In the genomic region with DNA sequence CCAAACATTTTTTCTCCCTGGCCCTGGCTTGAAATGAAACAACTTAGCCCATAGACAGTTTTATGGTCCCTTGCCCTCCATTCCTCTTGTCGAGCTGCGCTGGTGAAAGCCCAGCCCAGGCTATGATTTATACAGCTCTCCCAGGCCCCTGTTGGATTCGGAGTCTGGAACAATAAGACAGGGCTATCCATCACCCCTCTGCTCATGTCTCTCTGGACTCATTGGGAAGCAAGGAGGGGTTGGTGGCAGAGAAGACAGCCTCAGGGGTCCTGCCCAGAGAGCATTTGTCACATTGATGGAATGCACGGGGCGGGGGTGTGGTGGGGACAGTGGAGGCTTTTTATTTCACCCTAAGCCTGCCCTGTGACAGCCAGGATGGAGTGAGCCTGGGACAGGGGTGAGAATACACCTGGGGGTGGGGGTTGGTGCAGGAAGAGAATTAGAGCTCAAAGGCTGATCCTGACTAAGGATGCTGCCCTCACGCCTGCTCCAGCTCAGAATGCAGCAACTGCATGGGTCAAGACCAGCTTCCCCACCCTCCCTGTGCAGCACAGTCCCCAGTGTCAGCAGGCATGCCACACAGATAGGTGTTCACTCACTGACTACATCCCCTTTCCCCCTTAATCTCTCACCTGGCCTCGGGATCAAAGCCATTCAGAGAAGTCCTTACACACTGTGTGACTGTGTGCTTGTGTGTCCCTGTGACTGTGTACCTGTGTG, we compare ENCODE assay signal across 17 cellular contexts. TPM values are rescaled to one million over a fixed set of nuclear protein-coding genes. Genes with fewer than 3 reads are reported as not detected.
A peak's percentile ranks its signal among the peaks of the same experiment; 100 is the strongest.
DNase-seq lines count a peak whose midpoint lies in the region; ATAC-seq and TF ChIP-seq lines count a peak whose summit lies in the region.
"Had no signal": no experiment of that assay in that cellular context is flagged by ENCODE, and none has a peak within 500 bp of the region (broad histone marks: within the 10 kb centered on the region; RNA-seq: fewer than 3 reads in every experiment).

No MANE protein-coding gene starts in this region.

- H3K9me3 ChIP-seq in spleen: no peaks in the 10 kb centered on the region

- ATAC-seq in HG02973 (IDR thresholded peaks at IDR 0.05; ENCODE audit: unreplicated experiment) (no peak), HG03025 (IDR thresholded peaks at IDR 0.05; ENCODE audit: low FRiP score, unreplicated experiment) (no peak), HG03139 (IDR thresholded peaks at IDR 0.05; ENCODE audit: unreplicated experiment) (no peak)
- ATAC-seq: K562 had no signal

- peak; percentile 93 for DNase-seq in ELF-1 (ENCODE audit: low read depth, low spot score)
- DNase-seq in mesendoderm: no peak
- peak; percentile 18 for DNase-seq in spleen
- DNase-seq in amygdala (lab: John Stamatoyannopoulos, UW): no peak
- DNase-seq: NCI-H146, NCI-H2081 treated with DMSO at 0.1 percent for 48 hours, NCI-H2227 treated with DMSO at 0.1 percent for 48 hours, NCI-H526, OCI-M1 had no signal

- H3K4me1 ChIP-seq in mesendoderm (ENCODE audit: control insufficient read depth, low read depth, low read length) (peaks cover 2% of the 10 kb centered on the region), spleen (no peaks in the 10 kb centered on the region)
- H3K4me1 ChIP-seq: Caco-2 had no signal

- H3K56ac ChIP-seq in mesendoderm (ENCODE audit: low read length): peak overlapping the region; percentile 17

- no peak overlapping the region for H2BK120ac ChIP-seq in mesendoderm (ENCODE audit: low read depth, low read length)

- no peaks in the 10 kb centered on the region for H3K79me1 ChIP-seq in mesendoderm (ENCODE audit: low read length)

- H2BK5ac ChIP-seq in mesendoderm (ENCODE audit: low read length): no peak overlapping the region

- H3K9me3 Mint-ChIP-seq in brain: peaks cover 0 to 2% (median 0%) of the 10 kb centered on the region in 5 experiments

- H4K8ac ChIP-seq in mesendoderm (ENCODE audit: low read depth, low read length): no peak overlapping the region

- no peak for TF ChIP-seq POLR2A in spleen (IDR thresholded peaks at IDR 0.05)

- peak overlapping the region in 3 of 5 experiments; percentile 20 to 94 (median 94) for H3K27ac Mint-ChIP-seq in brain
- H3K27ac Mint-ChIP-seq: CD14-positive monocyte had no signal

- H3K79me2 ChIP-seq in mesendoderm (ENCODE audit: control insufficient read depth, insufficient read depth, low read length): no peaks in the 10 kb centered on the region

- H3K4me1 Mint-ChIP-seq in brain: peaks cover 51% of the 10 kb centered on the region
- H3K4me1 Mint-ChIP-seq: CD14-positive monocyte had no signal

- intact Hi-C loops in spleen (cut with DNase I; ENCODE audit: low total_unique reads): no loop called here

- H3K4me3 Mint-ChIP-seq in brain: peak overlapping the region in 1 of 5 experiments; percentile 15
- H3K4me3 Mint-ChIP-seq: CD14-positive monocyte had no signal

- H3K4ac ChIP-seq in mesendoderm (ENCODE audit: low read depth, low read length): no peak overlapping the region

- TF ChIP-seq CTCF in brain (conservative IDR thresholded peaks at IDR 0.05) (no peak), spleen (IDR thresholded peaks at IDR 0.05 in 8 of 11, conservative IDR thresholded peaks at IDR 0.05 in 3 of 11) (no peak)

- H3K27me3 ChIP-seq in mesendoderm (ENCODE audit: insufficient read depth, low read length, poor library complexity): no peaks in the 10 kb centered on the region
- peaks cover 0 to 38% (median 0%) of the 10 kb centered on the region in 7 donors for H3K27me3 ChIP-seq in spleen (replicated peaks in 1 of 7)

- H4K5ac ChIP-seq in mesendoderm (ENCODE audit: low read length): no peak overlapping the region

- H3K4me3 ChIP-seq in mesendoderm (ENCODE audit: low read length) (no peak overlapping the region), spleen (no peak overlapping the region)
- H3K4me3 ChIP-seq: K562 had no signal

- no peak overlapping the region for H3K9ac ChIP-seq in mesendoderm (ENCODE audit: low read length)

- peaks cover 13% of the 10 kb centered on the region for H3K27me3 Mint-ChIP-seq in brain

- no peak overlapping the region for H3K4me2 ChIP-seq in mesendoderm (ENCODE audit: low read length)

- H3K36me3 ChIP-seq in mesendoderm (ENCODE audit: control insufficient read depth, insufficient read depth, low read length) (no peaks in the 10 kb centered on the region), spleen (no peaks in the 10 kb centered on the region)

- WGBS in mesendoderm (ENCODE audit: extremely low coverage, insufficient coverage, low lambda C conversion rate): no CpG with 5 or more reads among the region's 7 CpGs
- 45 to 61% (median 51%) methylated on average over 7 of the region's 7 CpGs for WGBS in spleen, 5 donors

- no peak overlapping the region for H3K23ac ChIP-seq in mesendoderm (ENCODE audit: low read length)

- H3K18ac ChIP-seq in mesendoderm (ENCODE audit: low read length): no peak overlapping the region

- no peak overlapping the region for H2AK5ac ChIP-seq in mesendoderm (ENCODE audit: low read length)

- no peak overlapping the region for H2BK15ac ChIP-seq in mesendoderm (replicated peaks; ENCODE audit: low read depth)

- H3K36me3 Mint-ChIP-seq in brain: no peaks in the 10 kb centered on the region
- H3K36me3 Mint-ChIP-seq: CD14-positive monocyte had no signal

- no peak overlapping the region for H3K27ac ChIP-seq in mesendoderm (ENCODE audit: low read depth, low read length)
- H3K27ac ChIP-seq in spleen: no peak overlapping the region
- H3K27ac ChIP-seq: HL-60 had no signal

RNA-seq across cellular contexts. Expression of gene PKNOX2, which starts 10.0 kb away (rescaled TPM):
- polyA plus RNA-seq in brain (ENCODE audit: insufficient read depth, low read depth, low replicate concordance) (6.4 TPM), spleen (1 to 10 TPM in 1 of 3 donors, under 1 TPM in 2; 0.80 to 1.6 (median 0.80) TPM)
- 0.46 TPM for polyA plus RNA-seq in mesendoderm (2013, experiment 1 of 2)
- 0.59 TPM for polyA plus RNA-seq in mesendoderm (2013, experiment 2 of 2)
- 1 to 10 TPM; 2.7 to 8.9 (median 4.7) TPM for total RNA-seq in spleen
- total RNA-seq: Caco-2, K562 had no signal
- polyA plus RNA-seq: CD14-positive monocyte, K562 had no signal

RNA-seq across cellular contexts. Expression of gene TMEM218, which starts 43.1 kb away (rescaled TPM):
- 24.8 TPM for polyA plus RNA-seq in brain (ENCODE audit: insufficient read depth, low read depth, low replicate concordance)
- polyA plus RNA-seq in mesendoderm (2013, experiment 1 of 2): 9.3 TPM
- polyA plus RNA-seq in mesendoderm (2013, experiment 2 of 2): 9.7 TPM
- total RNA-seq in spleen: 10 to 100 TPM; 12.0 to 23.1 (median 17.9) TPM
- 10 to 100 TPM; 28.0 to 34.7 (median 30.1) TPM for polyA plus RNA-seq in spleen

Comparison
In these comparisons a context has a peak if more than half of its experiments do, and no peak if none do; other contexts are left out.
1. DNase-seq: peak in ELF-1 (single experiment) and spleen (single experiment); none in mesendoderm (single experiment) and amygdala (0 of 56).